Comparison of ENCODE assay signal across 16 cellular contexts in genomic region chr10:128054163-128054970, GRCh38.
A peak's percentile ranks its signal among the peaks of the same experiment; 100 is the strongest.
DNase-seq lines count a peak whose midpoint lies in the region; ATAC-seq and TF ChIP-seq lines count a peak whose summit lies in the region.
"Had no signal": no experiment of that assay in that cellular context is flagged by ENCODE, and none has a peak within 500 bp of the region (broad histone marks: within the 10 kb centered on the region; RNA-seq: fewer than 3 reads in every experiment).

No MANE protein-coding gene starts in this region.

- H3K27me3 Mint-ChIP-seq in activated CD4-positive, alpha-beta T cell treated with anti-CD3 and anti-CD28 coated beads, Interleukin-2, amount 10 ng/mL, durations not matched to agents 7 days and 5 days, result no peaks in the 10 kb centered on the region

- TF ChIP-seq EP300 in suprapubic skin (IDR thresholded peaks at IDR 0.05), result no peak

- no peak for TF ChIP-seq POLR2A in suprapubic skin (IDR thresholded peaks at IDR 0.05)

- H3K27ac ChIP-seq in layer of hippocampus (ENCODE audit: low read depth, low read length) (peak overlapping the region; percentile 42), suprapubic skin (peak overlapping the region; percentile 29)
- H3K27ac ChIP-seq: 22Rv1, brain microvascular endothelial cell had no signal

- no peak for ATAC-seq in HG03469 (IDR thresholded peaks at IDR 0.05; ENCODE audit: unreplicated experiment)

- H3K27me3 ChIP-seq in layer of hippocampus (ENCODE audit: control insufficient read depth, insufficient read depth, low read length), result no peaks in the 10 kb centered on the region
- H3K27me3 ChIP-seq in suprapubic skin, result no peaks in the 10 kb centered on the region
- H3K27me3 ChIP-seq: brain microvascular endothelial cell, dorsolateral prefrontal cortex had no signal

- peaks cover 58% of the 10 kb centered on the region for H3K36me3 Mint-ChIP-seq in activated CD4-positive, alpha-beta T cell treated with anti-CD3 and anti-CD28 coated beads, Interleukin-2, amount 10 ng/mL, durations not matched to agents 7 days and 5 days (ENCODE audit: low read depth)

- WGBS in suprapubic skin, result 89% methylated on average over 13 of the region's 16 CpGs

- H3K9me3 ChIP-seq in suprapubic skin, result no peaks in the 10 kb centered on the region

- H3K4me1 Mint-ChIP-seq in activated CD4-positive, alpha-beta T cell treated with anti-CD3 and anti-CD28 coated beads, Interleukin-2, amount 10 ng/mL, durations not matched to agents 7 days and 5 days, result peaks cover 28% of the 10 kb centered on the region

- no peaks in the 10 kb centered on the region for H3K9me3 Mint-ChIP-seq in activated CD4-positive, alpha-beta T cell treated with anti-CD3 and anti-CD28 coated beads, Interleukin-2, amount 10 ng/mL, durations not matched to agents 7 days and 5 days
- H3K9me3 Mint-ChIP-seq: activated naive CD4-positive, alpha-beta T cell treated with anti-CD3 and anti-CD28 coated beads for 36 hours had no signal

- POLR2A ChIA-PET in activated CD4-positive, alpha-beta T cell treated with anti-CD3 and anti-CD28 coated beads, Interleukin-2, amount 10 ng/mL, durations not matched to agents 7 days and 5 days (lab: Charles Lee), result no interaction called here

- H3K27ac Mint-ChIP-seq in activated CD4-positive, alpha-beta T cell treated with anti-CD3 and anti-CD28 coated beads, Interleukin-2, amount 10 ng/mL, durations not matched to agents 7 days and 5 days, result peak overlapping the region; percentile 13
- H3K27ac Mint-ChIP-seq: activated naive CD4-positive, alpha-beta T cell treated with anti-CD3 and anti-CD28 coated beads for 36 hours had no signal

- H3K4me3 ChIP-seq in suprapubic skin, result no peak overlapping the region
- H3K4me3 ChIP-seq: dorsolateral prefrontal cortex had no signal

- peaks cover 17% of the 10 kb centered on the region for H3K4me1 ChIP-seq in suprapubic skin

- no peak overlapping the region for H3K4me3 Mint-ChIP-seq in activated CD4-positive, alpha-beta T cell treated with anti-CD3 and anti-CD28 coated beads, Interleukin-2, amount 10 ng/mL, durations not matched to agents 7 days and 5 days
- H3K4me3 Mint-ChIP-seq: activated naive CD4-positive, alpha-beta T cell treated with anti-CD3 and anti-CD28 coated beads for 36 hours had no signal

- DNase-seq in activated CD4-positive, alpha-beta T cell treated with anti-CD3 and anti-CD28 coated beads, Interleukin-2, amount 10 ng/mL, durations not matched to agents 7 days and 5 days, result no peak
- no peak for DNase-seq in activated CD4-positive, alpha-beta T cell treated with anti-CD3 and anti-CD28 coated beads, Interleukin-2, amount 50 U/mL, for 1 hour
- DNase-seq in SKM-1 treated with dmso at 0.1 percent for 144 hours (lab: John Stamatoyannopoulos, UW; ENCODE audit: unreplicated experiment) (peak; percentile 86), suprapubic skin (ENCODE audit: low spot score in 2 of 2) (peak in 1 of 2 donors; percentile 44), hippocampal formation (lab: John Stamatoyannopoulos, UW) (no peak)
- no peak for DNase-seq in stimulated activated CD4-positive, alpha-beta T cell treated with anti-CD3 and anti-CD28 coated beads, Interleukin-15, amount 100 ng/mL, for 24 hours
- DNase-seq: brain microvascular endothelial cell, DMS79 treated with DMSO at 0.1 percent for 48 hours, KG1, NCI-H1436, NCI-H226 had no signal

- no peak for TF ChIP-seq CTCF in suprapubic skin (IDR thresholded peaks at IDR 0.05)

- CTCF ChIA-PET in activated CD4-positive, alpha-beta T cell treated with anti-CD3 and anti-CD28 coated beads, Interleukin-2, amount 10 ng/mL, durations not matched to agents 7 days and 5 days (lab: Charles Lee), result interaction anchor here (0.6 to 1.4 kb wide), 4 partner anchors 8 to 34 kb away, joined by 3 to 4 read pairs (median 3); no protein-coding TSS in a partner anchor

- peaks cover 52% of the 10 kb centered on the region for H3K36me3 ChIP-seq in suprapubic skin
